In genomic region chr7:17682586-17682985, GRCh38 we compare ENCODE assay signal across 29 cellular contexts.
A peak's percentile ranks its signal among the peaks of the same experiment; 100 is the strongest.
DNase-seq lines count a peak whose midpoint lies in the region; ATAC-seq, FAIRE-seq and TF ChIP-seq lines count a peak whose summit lies in the region.
"Had no signal": no experiment of that assay in that cellular context is flagged by ENCODE, and none has a peak within 500 bp of the region (broad histone marks: within the 10 kb centered on the region; RNA-seq: fewer than 3 reads in every experiment).

No MANE protein-coding gene starts in this region.

- no peaks in the 10 kb centered on the region for H4K20me1 ChIP-seq in keratinocyte (ENCODE audit: control insufficient read depth, extremely low read depth, insufficient read depth, low read length)

- H3K9me3 Mint-ChIP-seq in HFFc6 = no peaks in the 10 kb centered on the region
- H3K9me3 Mint-ChIP-seq: activated T-cell treated with anti-CD3 and anti-CD28 coated beads, Interleukin-2, amount 50 U/mL, for 4 hours; naive B cell; T-helper 1 cell treated with Interleukin-12 subunit alpha and Interleukin-12 subunit beta and Interleukin-4 antibody, amounts not matched to agents 30 μg/mL and 1 μg/mL, for 36 hours had no signal

- TF ChIP-seq CTCF in AG10803 (conservative IDR thresholded peaks at IDR 0.05; ENCODE audit: low read length) (no peak), HFFc6 (IDR thresholded peaks at IDR 0.05) (no peak), bronchial epithelial cell (IDR thresholded peaks at IDR 0.05; ENCODE audit: insufficient read depth, low read length, severe bottlenecking) (no peak), keratinocyte (optimal IDR thresholded peaks at IDR 0.05 in 1 of 3, IDR thresholded peaks at IDR 0.05 in 1 of 3, conservative IDR thresholded peaks at IDR 0.05 in 1 of 3; ENCODE audit: extremely low read depth in 1 of 3, insufficient read depth in 2 of 3, low read length in 3 of 3) (no peak), GM20000 (IDR thresholded peaks at IDR 0.05; ENCODE audit: extremely low read depth, missing control alignments) (no peak)

- H3K36me3 ChIP-seq in bronchial epithelial cell (ENCODE audit: control insufficient read depth, insufficient read depth, low read length) (no peaks in the 10 kb centered on the region), keratinocyte (ENCODE audit: control insufficient read depth in 2 of 2, extremely low read depth in 1 of 2, insufficient read depth in 2 of 2, low read length in 2 of 2) (peaks cover 0 to 1% of the 10 kb centered on the region in 2 experiments)
- H3K36me3 ChIP-seq: adrenal gland, heart right ventricle, SJSA1, upper lobe of right lung had no signal

- dilution Hi-C loops in keratinocyte (cut with MboI; ENCODE audit: extremely low pct_ligation_motif_present, low sequenced_read_pairs) = no loop called here

- H3K27ac Mint-ChIP-seq in HFFc6 = peak overlapping the region; percentile 56
- H3K27ac Mint-ChIP-seq: activated CD4-positive, alpha-beta T cell treated with anti-CD3 and anti-CD28 coated beads for 36 hours; T-helper 1 cell treated with Interleukin-12 subunit alpha and Interleukin-12 subunit beta and Interleukin-4 antibody, amounts not matched to agents 30 μg/mL and 1 μg/mL, for 36 hours had no signal

- H3K4me3 Mint-ChIP-seq in HFFc6 = peak overlapping the region; percentile 27; the same call in 1 of the 2 replicates
- H3K4me3 Mint-ChIP-seq: activated CD4-positive, alpha-beta T cell treated with anti-CD3 and anti-CD28 coated beads for 36 hours; activated T-cell treated with anti-CD3 and anti-CD28 coated beads, Interleukin-2, amount 50 U/mL, for 4 hours; naive B cell; T-helper 1 cell treated with Interleukin-12 subunit alpha and Interleukin-12 subunit beta and Interleukin-4 antibody, amounts not matched to agents 30 μg/mL and 1 μg/mL, for 36 hours had no signal

- H3K9me1 ChIP-seq in keratinocyte (ENCODE audit: control insufficient read depth, extremely low read depth, insufficient read depth, low read length) = no peaks in the 10 kb centered on the region

- no peaks in the 10 kb centered on the region for H3K36me3 Mint-ChIP-seq in HFFc6 (ENCODE audit: low read depth)
- H3K36me3 Mint-ChIP-seq: naive B cell had no signal

- H3K27me3 Mint-ChIP-seq in HFFc6 (ENCODE audit: insufficient read depth) = no peaks in the 10 kb centered on the region; the same call in 1 of the 2 replicates
- H3K27me3 Mint-ChIP-seq: activated CD4-positive, alpha-beta T cell treated with anti-CD3 and anti-CD28 coated beads for 36 hours had no signal

- no peaks in the 10 kb centered on the region for H3K79me2 ChIP-seq in keratinocyte (ENCODE audit: control insufficient read depth, insufficient read depth, low read length)

- H3K4me3 ChIP-seq in AG10803 (ENCODE audit: low read length) (no peak overlapping the region), bronchial epithelial cell (ENCODE audit: low read depth, low read length) (no peak overlapping the region), keratinocyte (ENCODE audit: control insufficient read depth in 2 of 3, extremely low read depth in 1 of 3, insufficient read depth in 2 of 3, low read depth in 1 of 3, low read length in 3 of 3) (no peak overlapping the region)
- H3K4me3 ChIP-seq: adrenal gland, heart right ventricle, SJSA1, upper lobe of right lung had no signal

- H3K4me1 ChIP-seq in keratinocyte (ENCODE audit: control insufficient read depth, extremely low read depth, insufficient read depth, low read length) = peaks cover 36% of the 10 kb centered on the region

- H3K9ac ChIP-seq in keratinocyte (ENCODE audit: control insufficient read depth, extremely low read depth, insufficient read depth, low read length) = no peak overlapping the region

- no peak overlapping the region for H3K27ac ChIP-seq in keratinocyte (ENCODE audit: control insufficient read depth, insufficient read depth, low read length)
- H3K27ac ChIP-seq: adrenal gland, C4-2B, heart right ventricle, SJSA1, upper lobe of right lung had no signal

- no peaks in the 10 kb centered on the region for H3K9me3 ChIP-seq in keratinocyte (ENCODE audit: control insufficient read depth, low read depth, low read length)
- H3K9me3 ChIP-seq: adrenal gland, SJSA1, upper lobe of right lung had no signal

- ATAC-seq in HG02970 (IDR thresholded peaks at IDR 0.05; ENCODE audit: low FRiP score, unreplicated experiment) = no peak
- no peak for ATAC-seq in GM19397 (IDR thresholded peaks at IDR 0.05; ENCODE audit: unreplicated experiment)
- ATAC-seq: activated CD4-positive, alpha-beta T cell treated with anti-CD3 and anti-CD28 coated beads for 36 hours; activated T-cell treated with anti-CD3 and anti-CD28 coated beads, Interleukin-2, amount 50 U/mL, for 4 hours; heart right ventricle; left lobe of liver; Panc1; upper lobe of right lung had no signal

- H3K27me3 ChIP-seq in bronchial epithelial cell (ENCODE audit: control insufficient read depth, insufficient read depth, low read length) = no peaks in the 10 kb centered on the region
- H3K27me3 ChIP-seq in keratinocyte (ENCODE audit: control insufficient read depth, extremely low read depth, insufficient read depth, low read length) = no peaks in the 10 kb centered on the region
- H3K27me3 ChIP-seq: adrenal gland, heart right ventricle, SJSA1, upper lobe of right lung had no signal

- no peak overlapping the region for H2AFZ ChIP-seq in keratinocyte (ENCODE audit: control insufficient read depth, low read length)

- DNase-seq in AG10803 (ENCODE audit: low read depth) (peak; percentile 13), HFFc6 (no peak), bronchial epithelial cell (ENCODE audit: low read depth) (peak; percentile 57), keratinocyte (ENCODE audit: low read depth, low spot score) (no peak), amygdala (lab: John Stamatoyannopoulos, UW) (no peak), GM20000 (ENCODE audit: low spot score) (no peak)
- DNase-seq: activated CD4-positive, alpha-beta T cell treated with anti-CD3 and anti-CD28 coated beads for 36 hours; activated CD8-positive, alpha-beta memory T cell treated with anti-CD3 and anti-CD28 coated beads for 24 hours; activated naive CD4-positive, alpha-beta T cell; activated T-cell treated with anti-CD3 and anti-CD28 coated beads, Interleukin-2, amount 50 U/mL, for 4 hours; adrenal gland; dermis blood vessel endothelial cell; heart right ventricle; naive B cell; NCI-H1436 treated with DMSO at 0.1 percent for 48 hours; NCI-H524; nucleus accumbens; small intestine; stimulated activated CD4-positive, alpha-beta T cell treated with anti-CD3 and anti-CD28 coated beads, Interleukin-1b, Interleukin-23, amount 100 ng/mL, for 48 hours; upper lobe of right lung had no signal

- FAIRE-seq in bronchial epithelial cell (lab: Jason Lieb, UNC) = no peak
- peak; percentile 44 for FAIRE-seq in keratinocyte (lab: Jason Lieb, UNC)
- FAIRE-seq: D721Med, endometrium, small intestine had no signal

- H3K4me2 ChIP-seq in keratinocyte (ENCODE audit: control insufficient read depth, extremely low read depth, insufficient read depth, low read depth, low read length) = no peak overlapping the region

- H3K4me1 Mint-ChIP-seq in HFFc6 (ENCODE audit: low read depth) = peaks cover 63% of the 10 kb centered on the region
- H3K4me1 Mint-ChIP-seq: activated CD4-positive, alpha-beta T cell treated with anti-CD3 and anti-CD28 coated beads for 36 hours; naive B cell had no signal

Comparison
In these comparisons a context has a peak if more than half of its experiments do, and no peak if none do; other contexts are left out.
1. DNase-seq: peak in AG10803 (single experiment) and bronchial epithelial cell (single experiment); none in HFFc6 (single experiment), keratinocyte (single experiment), amygdala (0 of 56) and GM20000 (single experiment).